Comparison of ENCODE assay signal across 11 cellular contexts in the genomic region with DNA sequence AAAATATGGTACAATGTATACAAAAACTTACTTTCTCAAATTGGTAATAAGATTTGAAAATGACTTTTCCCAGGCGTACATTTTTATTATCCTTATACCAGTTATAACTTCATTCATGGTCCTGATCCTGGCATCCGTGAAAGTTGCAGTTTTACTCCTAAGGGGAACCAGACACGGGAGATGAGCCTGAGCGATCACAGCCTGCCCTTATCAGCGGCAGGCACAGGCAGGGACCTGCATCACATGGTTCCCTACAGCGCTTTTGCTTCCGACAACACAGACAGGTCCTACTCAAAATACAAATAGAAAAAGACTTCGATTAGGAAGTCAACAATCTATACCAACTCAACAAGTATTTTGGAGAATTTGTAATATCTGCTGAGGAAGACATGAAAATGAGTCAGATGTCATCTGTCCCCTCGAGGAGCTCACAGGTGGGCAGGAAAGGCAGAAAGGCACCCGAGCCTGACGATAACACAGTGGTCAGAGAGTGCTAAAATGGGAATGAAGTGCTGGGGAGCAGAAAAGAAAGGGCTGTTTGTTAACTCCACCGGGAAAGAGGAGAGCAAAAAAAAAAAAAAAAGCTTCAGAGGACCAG.
DNase-seq lines count a peak whose midpoint lies in the region; ATAC-seq, FAIRE-seq and TF ChIP-seq lines count a peak whose summit lies in the region.
"Had no signal": no experiment of that assay in that cellular context is flagged by ENCODE, and none has a peak within 500 bp of the region (broad histone marks: within the 10 kb centered on the region; RNA-seq: fewer than 3 reads in every experiment).

No MANE protein-coding gene starts in this region.

- intact Hi-C loops in esophagus muscularis mucosa (cut with DNase I), result no loop called here

- H2AFZ ChIP-seq in SU-DHL-6 (ENCODE audit: low read depth, low read length, severe bottlenecking), result peak overlapping the region; percentile 9

- 86% methylated on average over 12 of the region's 12 CpGs for WGBS in esophagus muscularis mucosa

- no peak for TF ChIP-seq CTCF in SU-DHL-6 (IDR thresholded peaks at IDR 0.05; ENCODE audit: insufficient read depth, low read length, poor library complexity, severe bottlenecking)
- no peak for TF ChIP-seq CTCF in esophagus muscularis mucosa (IDR thresholded peaks at IDR 0.05)

- no peaks in the 10 kb centered on the region for H3K9me3 Mint-ChIP-seq in activated T-cell treated with anti-CD3 and anti-CD28 coated beads, Interleukin-2, amount 50 U/mL, for 24 hours
- H3K9me3 Mint-ChIP-seq: T-cell had no signal

- peak overlapping the region; percentile 56 for H3K4me2 ChIP-seq in SU-DHL-6 (ENCODE audit: low read depth, low read length, poor library complexity, severe bottlenecking)

- H3K79me2 ChIP-seq in SU-DHL-6 (ENCODE audit: insufficient read depth, low read length), result no peaks in the 10 kb centered on the region

- H3K27ac Mint-ChIP-seq in activated T-cell treated with anti-CD3 and anti-CD28 coated beads, Interleukin-2, amount 50 U/mL, for 24 hours, result no peak overlapping the region
- H3K27ac Mint-ChIP-seq: T-cell had no signal

- H3K9ac ChIP-seq in SU-DHL-6 (ENCODE audit: low read length), result peak overlapping the region; percentile 14

- peak; percentile 26 for DNase-seq in GM12891 (ENCODE audit: insufficient read length, low spot score)
- DNase-seq in stimulated activated naive CD4-positive, alpha-beta T cell (lab: John Stamatoyannopoulos, UW), result no peak
- no peak for DNase-seq in hepatic stellate cell (ENCODE audit: low spot score)
- DNase-seq in activated T-cell treated with anti-CD3 and anti-CD28 coated beads, Interleukin-2, amount 50 U/mL, for 24 hours, result no peak
- DNase-seq in esophagus muscularis mucosa (ENCODE audit: extremely low spot score), result no peak
- DNase-seq: T-cell had no signal

- no peak for TF ChIP-seq POLR2A in GM12891 (IDR thresholded peaks at IDR 0.05; ENCODE audit: low read depth, low read length)
- TF ChIP-seq POLR2A in esophagus muscularis mucosa (IDR thresholded peaks at IDR 0.05; ENCODE audit: low read depth), result no peak

- no peak overlapping the region for H3K4me3 Mint-ChIP-seq in activated T-cell treated with anti-CD3 and anti-CD28 coated beads, Interleukin-2, amount 50 U/mL, for 24 hours
- H3K4me3 Mint-ChIP-seq: T-cell had no signal

- H3F3A ChIP-seq in SU-DHL-6 (ENCODE audit: insufficient read depth), result no peaks in the 10 kb centered on the region

- H3K4me3 ChIP-seq in SU-DHL-6 (ENCODE audit: insufficient read depth, low read length, poor library complexity, severe bottlenecking), result peak overlapping the region; percentile 2
- H3K4me3 ChIP-seq in esophagus muscularis mucosa, result no peak overlapping the region
- H3K4me3 ChIP-seq: breast epithelium had no signal

- ATAC-seq in GM19468 (IDR thresholded peaks at IDR 0.05; ENCODE audit: extremely low read depth, unreplicated experiment) (peak; percentile 85), HG03045 (IDR thresholded peaks at IDR 0.05; ENCODE audit: unreplicated experiment) (peak; percentile 83)
- ATAC-seq: left lobe of liver, T-cell had no signal

- no peaks in the 10 kb centered on the region for H3K9me2 ChIP-seq in SU-DHL-6 (replicated peaks; ENCODE audit: insufficient read depth, low read length)

- no peak for TF ChIP-seq EP300 in esophagus muscularis mucosa (IDR thresholded peaks at IDR 0.05)

- H4K20me1 ChIP-seq in SU-DHL-6 (ENCODE audit: low read depth, low read length), result no peaks in the 10 kb centered on the region

- H3K9me3 ChIP-seq in SU-DHL-6 (ENCODE audit: insufficient read depth, low read length) (no peaks in the 10 kb centered on the region), esophagus muscularis mucosa (no peaks in the 10 kb centered on the region)
- H3K9me3 ChIP-seq: breast epithelium had no signal

- H3K36me3 ChIP-seq in SU-DHL-6 (ENCODE audit: low read length), result 0 out of 2 replicates have a peak, but pooled peaks cover 3% of the 10 kb centered on the region
- peaks cover 0 to 15% (median 5%) of the 10 kb centered on the region in 4 donors for H3K36me3 ChIP-seq in esophagus muscularis mucosa
- H3K36me3 ChIP-seq: breast epithelium had no signal

- H3K4me1 Mint-ChIP-seq in activated T-cell treated with anti-CD3 and anti-CD28 coated beads, Interleukin-2, amount 50 U/mL, for 24 hours (ENCODE audit: low read depth), result no peaks in the 10 kb centered on the region
- H3K4me1 Mint-ChIP-seq: T-cell had no signal

- FAIRE-seq in GM12891 (lab: Jason Lieb, UNC), result peak; percentile 93

- H3K36me3 Mint-ChIP-seq in activated T-cell treated with anti-CD3 and anti-CD28 coated beads, Interleukin-2, amount 50 U/mL, for 24 hours (ENCODE audit: low read depth), result peaks cover 91% of the 10 kb centered on the region

- H3K27ac ChIP-seq in SU-DHL-6 (ENCODE audit: low read depth, low read length) (peak overlapping the region; percentile 38), esophagus muscularis mucosa (replicated peaks in 1 of 4) (no peak overlapping the region)
- H3K27ac ChIP-seq: breast epithelium had no signal

- H3K27me3 Mint-ChIP-seq in activated T-cell treated with anti-CD3 and anti-CD28 coated beads, Interleukin-2, amount 50 U/mL, for 24 hours, result no peaks in the 10 kb centered on the region
- H3K27me3 Mint-ChIP-seq: T-cell had no signal

- H3K4me1 ChIP-seq in esophagus muscularis mucosa, result no peaks in the 10 kb centered on the region
- H3K4me1 ChIP-seq: breast epithelium had no signal

- H3K27me3 ChIP-seq in SU-DHL-6 (ENCODE audit: low read length) (no peaks in the 10 kb centered on the region), esophagus muscularis mucosa (no peaks in the 10 kb centered on the region)
- H3K27me3 ChIP-seq: breast epithelium had no signal

TF ChIP-seq in GM12891, 5 proteins besides CTCF, POLR2A, EP300 and RAD21:
- TF ChIP-seq TAF1 (IDR thresholded peaks at IDR 0.05; ENCODE audit: low read depth, low read length), result no peak
- peak; percentile 64 for TF ChIP-seq PAX5 (IDR thresholded peaks at IDR 0.05; ENCODE audit: insufficient read depth, low read length, severe bottlenecking)
- no peak for TF ChIP-seq POU2F2 (IDR thresholded peaks at IDR 0.05; ENCODE audit: low read depth, low read length)
- TF ChIP-seq POLR2AphosphoS5 (IDR thresholded peaks at IDR 0.05; ENCODE audit: low read depth, low read length), result no peak
- no peak for TF ChIP-seq SPI1 (IDR thresholded peaks at IDR 0.05; ENCODE audit: low read depth, low read length)
